Comparison of ENCODE assay signal across 1 cellular context in the genomic region with DNA sequence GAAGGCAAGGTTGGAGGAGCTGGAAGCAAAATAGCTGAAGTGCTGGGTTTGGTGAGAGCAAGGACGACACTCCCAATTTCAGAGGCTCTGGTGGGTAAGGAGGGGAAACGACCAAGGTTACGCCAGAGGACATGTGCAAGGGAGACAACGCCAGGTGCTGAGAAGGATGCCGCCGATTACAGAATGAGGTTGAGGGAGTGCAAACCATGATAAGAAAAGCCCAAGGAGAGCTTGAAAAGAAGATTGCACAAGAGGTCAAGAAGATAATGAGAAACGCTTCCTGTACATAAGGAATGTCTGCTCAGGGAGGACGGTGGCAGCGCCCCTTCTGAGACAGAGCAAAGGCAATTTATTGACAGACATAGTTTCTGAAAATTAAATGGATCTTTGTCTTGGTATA.
TF ChIP-seq lines count a peak whose summit lies in the region.

No MANE protein-coding gene starts in this region.

TF ChIP-seq in K562, 482 proteins besides CTCF, POLR2A, EP300 and RAD21 (continued from another document and continues in another):
- TF ChIP-seq, protein P1, sequence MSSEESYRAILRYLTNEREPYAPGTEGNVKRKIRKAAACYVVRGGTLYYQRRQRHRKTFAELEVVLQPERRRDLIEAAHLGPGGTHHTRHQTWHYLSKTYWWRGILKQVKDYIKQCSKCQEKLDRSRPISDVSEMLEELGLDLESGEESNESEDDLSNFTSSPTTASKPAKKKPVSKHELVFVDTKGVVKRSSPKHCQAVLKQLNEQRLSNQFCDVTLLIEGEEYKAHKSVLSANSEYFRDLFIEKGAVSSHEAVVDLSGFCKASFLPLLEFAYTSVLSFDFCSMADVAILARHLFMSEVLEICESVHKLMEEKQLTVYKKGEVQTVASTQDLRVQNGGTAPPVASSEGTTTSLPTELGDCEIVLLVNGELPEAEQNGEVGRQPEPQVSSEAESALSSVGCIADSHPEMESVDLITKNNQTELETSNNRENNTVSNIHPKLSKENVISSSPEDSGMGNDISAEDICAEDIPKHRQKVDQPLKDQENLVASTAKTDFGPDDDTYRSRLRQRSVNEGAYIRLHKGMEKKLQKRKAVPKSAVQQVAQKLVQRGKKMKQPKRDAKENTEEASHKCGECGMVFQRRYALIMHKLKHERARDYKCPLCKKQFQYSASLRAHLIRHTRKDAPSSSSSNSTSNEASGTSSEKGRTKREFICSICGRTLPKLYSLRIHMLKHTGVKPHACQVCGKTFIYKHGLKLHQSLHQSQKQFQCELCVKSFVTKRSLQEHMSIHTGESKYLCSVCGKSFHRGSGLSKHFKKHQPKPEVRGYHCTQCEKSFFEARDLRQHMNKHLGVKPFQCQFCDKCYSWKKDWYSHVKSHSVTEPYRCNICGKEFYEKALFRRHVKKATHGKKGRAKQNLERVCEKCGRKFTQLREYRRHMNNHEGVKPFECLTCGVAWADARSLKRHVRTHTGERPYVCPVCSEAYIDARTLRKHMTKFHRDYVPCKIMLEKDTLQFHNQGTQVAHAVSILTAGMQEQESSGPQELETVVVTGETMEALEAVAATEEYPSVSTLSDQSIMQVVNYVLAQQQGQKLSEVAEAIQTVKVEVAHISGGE (CRISPR knock-in tag; IDR thresholded peaks at IDR 0.05), result peak in 1 of 3 experiments; percentile 70; a peak in 2 of 6 replicates
- 0 out of 2 replicates have a peak, but pooled peaks have one; percentile 28 for TF ChIP-seq ETV5 (CRISPR knock-in tag; IDR thresholded peaks at IDR 0.05; ENCODE audit: low read depth)
- TF ChIP-seq ZBTB7A (IDR thresholded peaks at IDR 0.05; ENCODE audit: borderline replicate concordance, control insufficient read depth, low read depth, low read length), result peak; percentile 26; the same call in 1 of the 2 replicates
- peak; percentile 89 for TF ChIP-seq FOXM1 (IDR thresholded peaks at IDR 0.05; ENCODE audit: low read depth)
- no peak for TF ChIP-seq FOXM1 (CRISPR knock-in tag; IDR thresholded peaks at IDR 0.05; ENCODE audit: low read depth)
- no peak for TF ChIP-seq NBN (IDR thresholded peaks at IDR 0.05; ENCODE audit: low read depth)
- peak; percentile 94 for TF ChIP-seq PML (IDR thresholded peaks at IDR 0.05; ENCODE audit: low read length)
- peak; percentile 41; the same call in 1 of the 2 replicates for TF ChIP-seq CEBPG (CRISPR knock-in tag; IDR thresholded peaks at IDR 0.05)
- peak; percentile 88 for TF ChIP-seq CEBPG (tag; conservative IDR thresholded peaks at IDR 0.05 in 1 of 2, IDR thresholded peaks at IDR 0.05 in 1 of 2)
- TF ChIP-seq GABPA (tag; conservative IDR thresholded peaks at IDR 0.05; ENCODE audit: low read depth), result peak; percentile 63
- peak; percentile 81 for TF ChIP-seq NR2C1 (IDR thresholded peaks at IDR 0.05)
- TF ChIP-seq NR2C1 (tag; IDR thresholded peaks at IDR 0.05), result peak; percentile 96
- peak; percentile 95 for TF ChIP-seq ARID1B (IDR thresholded peaks at IDR 0.05)
- TF ChIP-seq HDAC1 (IDR thresholded peaks at IDR 0.05), result peak in 1 of 2 experiments; percentile 54; a peak in 1 of 4 replicates
- TF ChIP-seq JUN (IDR thresholded peaks at IDR 0.05; ENCODE audit: borderline replicate concordance, low read depth, low read length), result no peak
- TF ChIP-seq JUN (CRISPR knock-in tag; IDR thresholded peaks at IDR 0.05; ENCODE audit: borderline replicate concordance), result no peak
- TF ChIP-seq CEBPB (tag; IDR thresholded peaks at IDR 0.05), result peak; percentile 98
- TF ChIP-seq KDM1A (IDR thresholded peaks at IDR 0.05), result peak; percentile 39 to 72; a peak in 3 of 4 replicates
- peak; percentile 52; the same call in 1 of the 2 replicates for TF ChIP-seq ETV1 (tag; conservative IDR thresholded peaks at IDR 0.05; ENCODE audit: low read depth)
- TF ChIP-seq, protein P2, sequence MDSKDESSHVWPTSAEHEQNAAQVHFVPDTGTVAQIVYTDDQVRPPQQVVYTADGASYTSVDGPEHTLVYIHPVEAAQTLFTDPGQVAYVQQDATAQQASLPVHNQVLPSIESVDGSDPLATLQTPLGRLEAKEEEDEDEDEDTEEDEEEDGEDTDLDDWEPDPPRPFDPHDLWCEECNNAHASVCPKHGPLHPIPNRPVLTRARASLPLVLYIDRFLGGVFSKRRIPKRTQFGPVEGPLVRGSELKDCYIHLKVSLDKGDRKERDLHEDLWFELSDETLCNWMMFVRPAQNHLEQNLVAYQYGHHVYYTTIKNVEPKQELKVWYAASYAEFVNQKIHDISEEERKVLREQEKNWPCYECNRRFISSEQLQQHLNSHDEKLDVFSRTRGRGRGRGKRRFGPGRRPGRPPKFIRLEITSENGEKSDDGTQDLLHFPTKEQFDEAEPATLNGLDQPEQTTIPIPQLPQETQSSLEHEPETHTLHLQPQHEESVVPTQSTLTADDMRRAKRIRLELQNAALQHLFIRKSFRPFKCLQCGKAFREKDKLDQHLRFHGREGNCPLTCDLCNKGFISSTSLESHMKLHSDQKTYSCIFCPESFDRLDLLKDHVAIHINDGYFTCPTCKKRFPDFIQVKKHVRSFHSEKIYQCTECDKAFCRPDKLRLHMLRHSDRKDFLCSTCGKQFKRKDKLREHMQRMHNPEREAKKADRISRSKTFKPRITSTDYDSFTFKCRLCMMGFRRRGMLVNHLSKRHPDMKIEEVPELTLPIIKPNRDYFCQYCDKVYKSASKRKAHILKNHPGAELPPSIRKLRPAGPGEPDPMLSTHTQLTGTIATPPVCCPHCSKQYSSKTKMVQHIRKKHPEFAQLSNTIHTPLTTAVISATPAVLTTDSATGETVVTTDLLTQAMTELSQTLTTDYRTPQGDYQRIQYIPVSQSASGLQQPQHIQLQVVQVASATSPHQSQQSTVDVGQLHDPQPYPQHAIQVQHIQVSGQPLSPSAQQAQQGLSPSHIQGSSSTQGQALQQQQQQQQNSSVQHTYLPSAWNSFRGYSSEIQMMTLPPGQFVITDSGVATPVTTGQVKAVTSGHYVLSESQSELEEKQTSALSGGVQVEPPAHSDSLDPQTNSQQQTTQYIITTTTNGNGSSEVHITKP (IDR thresholded peaks at IDR 0.05; ENCODE audit: partially characterized antibody), result no peak
- TF ChIP-seq DIDO1 (tag; IDR thresholded peaks at IDR 0.05; ENCODE audit: low read depth), result peak; percentile 58; the same call in 1 of the 2 replicates
- TF ChIP-seq TCF3 (CRISPR knock-in tag; IDR thresholded peaks at IDR 0.05), result peak; percentile 95
- no peak for TF ChIP-seq NFE2L1 (tag; IDR thresholded peaks at IDR 0.05; ENCODE audit: borderline replicate concordance, low read depth)
- peak; percentile 77 for TF ChIP-seq CXXC5 (CRISPR knock-in tag; IDR thresholded peaks at IDR 0.05)
- TF ChIP-seq, protein P3, sequence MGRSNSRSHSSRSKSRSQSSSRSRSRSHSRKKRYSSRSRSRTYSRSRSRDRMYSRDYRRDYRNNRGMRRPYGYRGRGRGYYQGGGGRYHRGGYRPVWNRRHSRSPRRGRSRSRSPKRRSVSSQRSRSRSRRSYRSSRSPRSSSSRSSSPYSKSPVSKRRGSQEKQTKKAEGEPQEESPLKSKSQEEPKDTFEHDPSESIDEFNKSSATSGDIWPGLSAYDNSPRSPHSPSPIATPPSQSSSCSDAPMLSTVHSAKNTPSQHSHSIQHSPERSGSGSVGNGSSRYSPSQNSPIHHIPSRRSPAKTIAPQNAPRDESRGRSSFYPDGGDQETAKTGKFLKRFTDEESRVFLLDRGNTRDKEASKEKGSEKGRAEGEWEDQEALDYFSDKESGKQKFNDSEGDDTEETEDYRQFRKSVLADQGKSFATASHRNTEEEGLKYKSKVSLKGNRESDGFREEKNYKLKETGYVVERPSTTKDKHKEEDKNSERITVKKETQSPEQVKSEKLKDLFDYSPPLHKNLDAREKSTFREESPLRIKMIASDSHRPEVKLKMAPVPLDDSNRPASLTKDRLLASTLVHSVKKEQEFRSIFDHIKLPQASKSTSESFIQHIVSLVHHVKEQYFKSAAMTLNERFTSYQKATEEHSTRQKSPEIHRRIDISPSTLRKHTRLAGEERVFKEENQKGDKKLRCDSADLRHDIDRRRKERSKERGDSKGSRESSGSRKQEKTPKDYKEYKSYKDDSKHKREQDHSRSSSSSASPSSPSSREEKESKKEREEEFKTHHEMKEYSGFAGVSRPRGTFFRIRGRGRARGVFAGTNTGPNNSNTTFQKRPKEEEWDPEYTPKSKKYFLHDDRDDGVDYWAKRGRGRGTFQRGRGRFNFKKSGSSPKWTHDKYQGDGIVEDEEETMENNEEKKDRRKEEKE (IDR thresholded peaks at IDR 0.05; ENCODE audit: borderline replicate concordance in 1 of 2, control insufficient read depth in 1 of 2, low read depth in 2 of 2, low read length in 1 of 2), result no peak
- TF ChIP-seq POLR3G (IDR thresholded peaks at IDR 0.05; ENCODE audit: extremely low read depth, insufficient read length, insufficient replicate concordance), result no peak
- TF ChIP-seq, protein P4, sequence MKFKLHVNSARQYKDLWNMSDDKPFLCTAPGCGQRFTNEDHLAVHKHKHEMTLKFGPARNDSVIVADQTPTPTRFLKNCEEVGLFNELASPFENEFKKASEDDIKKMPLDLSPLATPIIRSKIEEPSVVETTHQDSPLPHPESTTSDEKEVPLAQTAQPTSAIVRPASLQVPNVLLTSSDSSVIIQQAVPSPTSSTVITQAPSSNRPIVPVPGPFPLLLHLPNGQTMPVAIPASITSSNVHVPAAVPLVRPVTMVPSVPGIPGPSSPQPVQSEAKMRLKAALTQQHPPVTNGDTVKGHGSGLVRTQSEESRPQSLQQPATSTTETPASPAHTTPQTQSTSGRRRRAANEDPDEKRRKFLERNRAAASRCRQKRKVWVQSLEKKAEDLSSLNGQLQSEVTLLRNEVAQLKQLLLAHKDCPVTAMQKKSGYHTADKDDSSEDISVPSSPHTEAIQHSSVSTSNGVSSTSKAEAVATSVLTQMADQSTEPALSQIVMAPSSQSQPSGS (CRISPR knock-in tag; IDR thresholded peaks at IDR 0.05), result no peak
- TF ChIP-seq ESRRA (IDR thresholded peaks at IDR 0.05; ENCODE audit: borderline replicate concordance, low read depth), result peak; percentile 97
- TF ChIP-seq ARNT (IDR thresholded peaks at IDR 0.05), result peak; percentile 30 to 85; a peak in 2 of 4 replicates
- TF ChIP-seq KAT2B (IDR thresholded peaks at IDR 0.05; ENCODE audit: low read depth, low read length), result no peak
- peak; percentile 94 for TF ChIP-seq CBFA2T2 (conservative IDR thresholded peaks at IDR 0.05)
- TF ChIP-seq, protein P5, sequence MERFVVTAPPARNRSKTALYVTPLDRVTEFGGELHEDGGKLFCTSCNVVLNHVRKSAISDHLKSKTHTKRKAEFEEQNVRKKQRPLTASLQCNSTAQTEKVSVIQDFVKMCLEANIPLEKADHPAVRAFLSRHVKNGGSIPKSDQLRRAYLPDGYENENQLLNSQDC (CRISPR knock-in tag; IDR thresholded peaks at IDR 0.05), result no peak
- peak; percentile 97 for TF ChIP-seq TRIM24 (IDR thresholded peaks at IDR 0.05)
- peak; percentile 83 for TF ChIP-seq ZNF766 (CRISPR knock-in tag; conservative IDR thresholded peaks at IDR 0.05)
- peak; percentile 29; the same call in 1 of the 2 replicates for TF ChIP-seq CREB1 (IDR thresholded peaks at IDR 0.05)
- TF ChIP-seq CREB1 (CRISPR knock-in tag; IDR thresholded peaks at IDR 0.05), result no peak
- TF ChIP-seq, protein P6, sequence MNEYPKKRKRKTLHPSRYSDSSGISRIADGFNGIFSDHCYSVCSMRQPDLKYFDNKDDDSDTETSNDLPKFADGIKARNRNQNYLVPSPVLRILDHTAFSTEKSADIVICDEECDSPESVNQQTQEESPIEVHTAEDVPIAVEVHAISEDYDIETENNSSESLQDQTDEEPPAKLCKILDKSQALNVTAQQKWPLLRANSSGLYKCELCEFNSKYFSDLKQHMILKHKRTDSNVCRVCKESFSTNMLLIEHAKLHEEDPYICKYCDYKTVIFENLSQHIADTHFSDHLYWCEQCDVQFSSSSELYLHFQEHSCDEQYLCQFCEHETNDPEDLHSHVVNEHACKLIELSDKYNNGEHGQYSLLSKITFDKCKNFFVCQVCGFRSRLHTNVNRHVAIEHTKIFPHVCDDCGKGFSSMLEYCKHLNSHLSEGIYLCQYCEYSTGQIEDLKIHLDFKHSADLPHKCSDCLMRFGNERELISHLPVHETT (CRISPR knock-in tag; conservative IDR thresholded peaks at IDR 0.05 in 1 of 2, IDR thresholded peaks at IDR 0.05 in 1 of 2), result no peak
- TF ChIP-seq FOS (IDR thresholded peaks at IDR 0.05; ENCODE audit: extremely low read depth, insufficient read length), result no peak
- peak; percentile 41; the same call in 1 of the 2 replicates for TF ChIP-seq CREM (IDR thresholded peaks at IDR 0.05; ENCODE audit: low read depth)
- TF ChIP-seq ZNF644 (tag; IDR thresholded peaks at IDR 0.05; ENCODE audit: low read depth), result 0 out of 2 replicates have a peak, but pooled peaks have one; percentile 46
- TF ChIP-seq, protein P7, sequence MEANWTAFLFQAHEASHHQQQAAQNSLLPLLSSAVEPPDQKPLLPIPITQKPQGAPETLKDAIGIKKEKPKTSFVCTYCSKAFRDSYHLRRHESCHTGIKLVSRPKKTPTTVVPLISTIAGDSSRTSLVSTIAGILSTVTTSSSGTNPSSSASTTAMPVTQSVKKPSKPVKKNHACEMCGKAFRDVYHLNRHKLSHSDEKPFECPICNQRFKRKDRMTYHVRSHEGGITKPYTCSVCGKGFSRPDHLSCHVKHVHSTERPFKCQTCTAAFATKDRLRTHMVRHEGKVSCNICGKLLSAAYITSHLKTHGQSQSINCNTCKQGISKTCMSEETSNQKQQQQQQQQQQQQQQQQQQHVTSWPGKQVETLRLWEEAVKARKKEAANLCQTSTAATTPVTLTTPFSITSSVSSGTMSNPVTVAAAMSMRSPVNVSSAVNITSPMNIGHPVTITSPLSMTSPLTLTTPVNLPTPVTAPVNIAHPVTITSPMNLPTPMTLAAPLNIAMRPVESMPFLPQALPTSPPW (CRISPR knock-in tag; IDR thresholded peaks at IDR 0.05), result peak; percentile 49; the same call in 1 of the 2 replicates
- TF ChIP-seq ZEB2 (IDR thresholded peaks at IDR 0.05), result peak; percentile 84
- TF ChIP-seq STAT5A (IDR thresholded peaks at IDR 0.05; ENCODE audit: borderline replicate concordance, low read length), result peak; percentile 82
- no peak for TF ChIP-seq ZFX (CRISPR knock-in tag; IDR thresholded peaks at IDR 0.05)
- no peak for TF ChIP-seq RBM34 (IDR thresholded peaks at IDR 0.05; ENCODE audit: borderline replicate concordance, insufficient read depth, low read length)
- no peak for TF ChIP-seq RBM14 (IDR thresholded peaks at IDR 0.05; ENCODE audit: borderline replicate concordance, insufficient read depth, low read depth, low read length)
- peak; percentile 83 for TF ChIP-seq NFIC (IDR thresholded peaks at IDR 0.05)
- TF ChIP-seq, protein P8, sequence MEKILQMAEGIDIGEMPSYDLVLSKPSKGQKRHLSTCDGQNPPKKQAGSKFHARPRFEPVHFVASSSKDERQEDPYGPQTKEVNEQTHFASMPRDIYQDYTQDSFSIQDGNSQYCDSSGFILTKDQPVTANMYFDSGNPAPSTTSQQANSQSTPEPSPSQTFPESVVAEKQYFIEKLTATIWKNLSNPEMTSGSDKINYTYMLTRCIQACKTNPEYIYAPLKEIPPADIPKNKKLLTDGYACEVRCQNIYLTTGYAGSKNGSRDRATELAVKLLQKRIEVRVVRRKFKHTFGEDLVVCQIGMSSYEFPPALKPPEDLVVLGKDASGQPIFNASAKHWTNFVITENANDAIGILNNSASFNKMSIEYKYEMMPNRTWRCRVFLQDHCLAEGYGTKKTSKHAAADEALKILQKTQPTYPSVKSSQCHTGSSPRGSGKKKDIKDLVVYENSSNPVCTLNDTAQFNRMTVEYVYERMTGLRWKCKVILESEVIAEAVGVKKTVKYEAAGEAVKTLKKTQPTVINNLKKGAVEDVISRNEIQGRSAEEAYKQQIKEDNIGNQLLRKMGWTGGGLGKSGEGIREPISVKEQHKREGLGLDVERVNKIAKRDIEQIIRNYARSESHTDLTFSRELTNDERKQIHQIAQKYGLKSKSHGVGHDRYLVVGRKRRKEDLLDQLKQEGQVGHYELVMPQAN (IDR thresholded peaks at IDR 0.05; ENCODE audit: borderline replicate concordance), result no peak
- TF ChIP-seq POLR2AphosphoS5 (IDR thresholded peaks at IDR 0.05; ENCODE audit: control insufficient read depth, insufficient read depth, low read depth, low read length), result peak; percentile 86
- TF ChIP-seq TGIF2 (CRISPR knock-in tag; IDR thresholded peaks at IDR 0.05), result no peak
- TF ChIP-seq TCF7 (IDR thresholded peaks at IDR 0.05; ENCODE audit: borderline replicate concordance), result peak; percentile 89; the same call in 1 of the 2 replicates
